In genomic region chr7:23696916-23697441, GRCh38 we compare ENCODE assay signal across 9 cellular contexts. TPM values are rescaled to one million over a fixed set of nuclear protein-coding genes. Genes with fewer than 3 reads are reported as not detected.
DNase-seq lines count a peak whose midpoint lies in the region; ATAC-seq and TF ChIP-seq lines count a peak whose summit lies in the region.
"Had no signal": no experiment of that assay in that cellular context is flagged by ENCODE, and none has a peak within 500 bp of the region (broad histone marks: within the 10 kb centered on the region; RNA-seq: fewer than 3 reads in every experiment).

No MANE protein-coding gene starts in this region.

- H3K79me2 ChIP-seq in SU-DHL-6 (ENCODE audit: insufficient read depth, low read length), result no peaks in the 10 kb centered on the region

- peaks cover 18 to 28% (median 27%) of the 10 kb centered on the region in 3 donors for H3K36me3 Mint-ChIP-seq in immature natural killer cell

- H3K4me1 Mint-ChIP-seq in immature natural killer cell, result no peaks in the 10 kb centered on the region

- H3K27me3 ChIP-seq in SU-DHL-6 (ENCODE audit: low read length) (no peaks in the 10 kb centered on the region), adrenal gland (no peaks in the 10 kb centered on the region)
- H3K27me3 ChIP-seq: neutrophil had no signal

- DNase-seq in ACHN (peak; percentile 32), HuH-7.5 (ENCODE audit: low spot score) (peak; percentile 56), adrenal gland (peak in 6 of 7 donors; percentile 30 to 69 (median 50)), immature natural killer cell (peak; percentile 28 to 39 (median 29))
- peak in 2 of 3 donors; percentile 5 to 37 for DNase-seq in stimulated activated CD4-positive, alpha-beta T cell treated with anti-CD3 and anti-CD28 coated beads, TNF-alpha, amount 100 ng/mL, for 1 hour (ENCODE audit: low read depth in 3 of 3, low spot score in 1 of 3)

- H3F3A ChIP-seq in SU-DHL-6 (ENCODE audit: insufficient read depth), result no peaks in the 10 kb centered on the region

- H3K4me3 ChIP-seq in GM12875 (ENCODE audit: low read depth, low read length) (no peak overlapping the region), SU-DHL-6 (ENCODE audit: insufficient read depth, low read length, poor library complexity, severe bottlenecking) (no peak overlapping the region), adrenal gland (no peak overlapping the region)

- ATAC-seq in HG02763 (IDR thresholded peaks at IDR 0.05; ENCODE audit: unreplicated experiment), result no peak

- TF ChIP-seq CTCF in GM12875 (IDR thresholded peaks at IDR 0.05; ENCODE audit: borderline replicate concordance, insufficient read depth, low read depth, low read length) (peak; percentile 84), SU-DHL-6 (IDR thresholded peaks at IDR 0.05; ENCODE audit: insufficient read depth, low read length, poor library complexity, severe bottlenecking) (peak; percentile 92), adrenal gland (IDR thresholded peaks at IDR 0.05) (peak; percentile 6 to 58 (median 40))

- H3K9me2 ChIP-seq in SU-DHL-6 (replicated peaks; ENCODE audit: insufficient read depth, low read length), result no peaks in the 10 kb centered on the region

- H3K9me3 Mint-ChIP-seq in immature natural killer cell, result no peaks in the 10 kb centered on the region

- H3K27me3 Mint-ChIP-seq in immature natural killer cell (ENCODE audit: low read depth in 3 of 3), result no peaks in the 10 kb centered on the region

- H3K27ac Mint-ChIP-seq in immature natural killer cell, result no peak overlapping the region

- no peaks in the 10 kb centered on the region for H3K4me1 ChIP-seq in adrenal gland (replicated peaks in 1 of 2)

- in situ Hi-C loops in ACHN (cut with HindIII; ENCODE audit: low pct_ligation_motif_present, low pct_unique_long_range_greater_than_20kb, low sequenced_read_pairs), result no loop called here

- intact Hi-C loops in adrenal gland (cut with DNase I), result no loop called here

- H3K4me2 ChIP-seq in SU-DHL-6 (ENCODE audit: low read depth, low read length, poor library complexity, severe bottlenecking), result no peak overlapping the region

- H2AFZ ChIP-seq in SU-DHL-6 (ENCODE audit: low read depth, low read length, severe bottlenecking), result peak overlapping the region; percentile 53

- WGBS in adrenal gland, 4 donors, result 27 to 93% (median 35%) methylated on average over 2 to 7 of the region's 7 CpGs

- no peaks in the 10 kb centered on the region for H4K20me1 ChIP-seq in SU-DHL-6 (ENCODE audit: low read depth, low read length)

- TF ChIP-seq POLR2A in adrenal gland (IDR thresholded peaks at IDR 0.05), result no peak

- H3K36me3 ChIP-seq in SU-DHL-6 (ENCODE audit: low read length) (0 out of 2 replicates have a peak, but pooled peaks cover 5% of the 10 kb centered on the region), adrenal gland (replicated peaks in 1 of 2) (peaks cover 0 to 15% of the 10 kb centered on the region in 2 donors)

- H3K9me3 ChIP-seq in SU-DHL-6 (ENCODE audit: insufficient read depth, low read length) (no peaks in the 10 kb centered on the region), adrenal gland (replicated peaks in 1 of 3) (no peaks in the 10 kb centered on the region)
- H3K9me3 ChIP-seq: neutrophil had no signal

- H3K27ac ChIP-seq in SU-DHL-6 (ENCODE audit: low read depth, low read length) (no peak overlapping the region), adrenal gland (no peak overlapping the region)
- H3K27ac ChIP-seq: neutrophil had no signal

- no peak overlapping the region for H3K4me3 Mint-ChIP-seq in immature natural killer cell

- H3K9ac ChIP-seq in SU-DHL-6 (ENCODE audit: low read length), result no peak overlapping the region

RNA-seq across cellular contexts. Expression of gene STK31, which starts 13.0 kb away (rescaled TPM):
- total RNA-seq in adrenal gland, result under 1 TPM in 5 of 8 donors, not detected in 3; 0.22 to 0.78 (median 0.42) TPM
- polyA plus RNA-seq in adrenal gland, result under 1 TPM in 2 of 3 donors, not detected in 1; 0.27 to 0.40 TPM
- not detected for polyA plus RNA-seq in immature natural killer cell

RNA-seq across cellular contexts. Expression of gene FAM221A, which starts 17.0 kb away (rescaled TPM):
- total RNA-seq in adrenal gland, result 1 to 10 TPM; 1.3 to 4.9 (median 4.0) TPM
- polyA plus RNA-seq in adrenal gland, result 1 to 10 TPM; 4.3 to 5.6 (median 5.2) TPM
- 1 to 10 TPM; 1.8 to 5.8 (median 2.8) TPM for polyA plus RNA-seq in immature natural killer cell

Comparison
In these comparisons a context has a peak if more than half of its experiments do, and no peak if none do; other contexts are left out.
1. CTCF ChIP-seq: peak in every context shown above with its lines; median percentile 92 in SU-DHL-6; 84 in GM12875; 40 in adrenal gland.